In genomic region chr17:78390241-78391050, GRCh38 we compare ENCODE assay signal across 9 cellular contexts. TPM values are rescaled to one million over a fixed set of nuclear protein-coding genes. Genes with fewer than 3 reads are reported as not detected.
DNase-seq lines count a peak whose midpoint lies in the region; ATAC-seq, FAIRE-seq and TF ChIP-seq lines count a peak whose summit lies in the region.
"Had no signal": no experiment of that assay in that cellular context is flagged by ENCODE, and none has a peak within 500 bp of the region (broad histone marks: within the 10 kb centered on the region; RNA-seq: fewer than 3 reads in every experiment).

No MANE protein-coding gene starts in this region.

- POLR2A ChIA-PET in MCF 10A (lab: Yijun Ruan, JAX), result no interaction called here

- H3K4me1 Mint-ChIP-seq in MCF 10A (ENCODE audit: insufficient read depth, unreplicated experiment), result peaks cover 20% of the 10 kb centered on the region

- H3K4me3 ChIP-seq in breast epithelium (no peak overlapping the region), right cardiac atrium (ENCODE audit: low read length) (no peak overlapping the region), upper lobe of left lung (no peak overlapping the region)

- 45% methylated on average over 15 of the region's 15 CpGs for WGBS in right cardiac atrium
- WGBS in upper lobe of left lung, 2 donors, result 70 to 72% methylated on average over 13 of the region's 15 CpGs

- H3K27me3 ChIP-seq in breast epithelium (no peaks in the 10 kb centered on the region), right cardiac atrium (ENCODE audit: control insufficient read depth, insufficient read depth) (no peaks in the 10 kb centered on the region), upper lobe of left lung (no peaks in the 10 kb centered on the region)

- CTCF ChIA-PET in MCF 10A (lab: Yijun Ruan, JAX), result interaction anchor here (0.6 to 2.3 kb wide), 2 partner anchors 30 to 31 kb away, joined by 3 to 14 read pairs; no protein-coding TSS in a partner anchor

- no peak for TF ChIP-seq CTCF in MCF 10A (IDR thresholded peaks at IDR 0.05; ENCODE audit: unreplicated experiment)
- no peak for TF ChIP-seq CTCF in breast epithelium (IDR thresholded peaks at IDR 0.05)
- TF ChIP-seq CTCF in upper lobe of left lung (IDR thresholded peaks at IDR 0.05), result peak in 3 of 6 experiments; percentile 11 to 23 (median 11)

- H3K36me3 ChIP-seq in breast epithelium (no peaks in the 10 kb centered on the region), upper lobe of left lung (peaks cover 0 to 29% (median 16%) of the 10 kb centered on the region in 4 donors)

- DNase-seq in MCF 10A (ENCODE audit: unreplicated experiment) (peak; percentile 36), breast epithelium (ENCODE audit: low spot score in 2 of 2) (no peak), T1000 (lab: John Stamatoyannopoulos, UW) (peak; percentile 57), right cardiac atrium (peak in 1 of 3 donors; percentile 27), upper lobe of left lung (no peak), OCI-M1 (lab: John Stamatoyannopoulos, UW) (no peak), GM19239 (ENCODE audit: insufficient read length, low spot score) (no peak)
- DNase-seq: MV-4-11 had no signal

- BruUV-seq in MCF 10A (replicated peaks; lab: Mats Ljungman, UMichigan), result no TSS peak

- TF ChIP-seq POLR2A in breast epithelium (IDR thresholded peaks at IDR 0.05) (no peak), upper lobe of left lung (IDR thresholded peaks at IDR 0.05) (no peak)

- H3K4me1 ChIP-seq in breast epithelium, result no peaks in the 10 kb centered on the region
- H3K4me1 ChIP-seq in right cardiac atrium (ENCODE audit: control insufficient read depth, insufficient read depth, low read length), result peaks cover 17% of the 10 kb centered on the region
- H3K4me1 ChIP-seq in upper lobe of left lung, result peaks cover 82 to 97% (median 83%) of the 10 kb centered on the region in 4 donors

- H3K9me3 ChIP-seq in breast epithelium (no peaks in the 10 kb centered on the region), right cardiac atrium (ENCODE audit: control insufficient read depth, low read length) (no peaks in the 10 kb centered on the region), upper lobe of left lung (no peaks in the 10 kb centered on the region)

- peak overlapping the region in 1 of 2 donors; percentile 32 for H3K27ac ChIP-seq in breast epithelium
- H3K27ac ChIP-seq in right cardiac atrium (ENCODE audit: low read length), result peak overlapping the region; percentile 20
- H3K27ac ChIP-seq in upper lobe of left lung, result peak overlapping the region; percentile 97 to 99 (median 98)

- peak in 2 of 4 donors; percentile 19 to 91 for TF ChIP-seq EP300 in upper lobe of left lung (IDR thresholded peaks at IDR 0.05)

- intact Hi-C loops in MCF 10A (cut with micrococcal nuclease), result no loop called here
- intact Hi-C loops in breast epithelium (cut with DNase I; ENCODE audit: low total_unique reads), result no loop called here
- intact Hi-C loops in right cardiac atrium (cut with DNase I), result no loop called here

- H3K4me3 Mint-ChIP-seq in MCF 10A (ENCODE audit: unreplicated experiment), result no peak overlapping the region

- peaks cover 24% of the 10 kb centered on the region for H3K36me3 Mint-ChIP-seq in MCF 10A (ENCODE audit: insufficient read depth, unreplicated experiment)

- H3K27ac Mint-ChIP-seq in MCF 10A (ENCODE audit: low read depth, unreplicated experiment), result no peak overlapping the region

- H3K9me3 Mint-ChIP-seq in MCF 10A (ENCODE audit: unreplicated experiment), result no peaks in the 10 kb centered on the region

- ATAC-seq in right cardiac atrium (no peak), upper lobe of left lung (ENCODE audit: low FRiP score in 2 of 2) (peak in 1 of 2 donors; percentile 48), HG03280 (IDR thresholded peaks at IDR 0.05; ENCODE audit: unreplicated experiment) (no peak)

- H3K27me3 Mint-ChIP-seq in MCF 10A (ENCODE audit: insufficient read depth, unreplicated experiment), result no peaks in the 10 kb centered on the region

- FAIRE-seq in GM19239 (lab: Jason Lieb, UNC), result no peak

RNA-seq across cellular contexts. Expression of gene PGS1, which starts 12.0 kb away (rescaled TPM):
- total RNA-seq in MCF 10A (2022) (25.7 and 31.8 TPM in 2 replicates), breast epithelium (10 to 100 TPM; 33.9 to 58.7 (median 50.2) TPM), right cardiac atrium (10 to 100 TPM; 20.2 to 22.2 (median 20.8) TPM), upper lobe of left lung (100 to 1,000 TPM in 2 of 6 donors, 10 to 100 TPM in 4; 79.2 to 348 (median 92.3) TPM)
- 13.9 TPM for polyA plus RNA-seq in right cardiac atrium

RNA-seq across cellular contexts. Expression of gene SOCS3, which starts 30.6 kb away (rescaled TPM):
- 2.5 and 4.8 TPM in 2 replicates for total RNA-seq in MCF 10A (2022)
- 100 to 1,000 TPM in 1 of 3 donors, 10 to 100 TPM in 2; 58.1 to 190 (median 76.4) TPM for total RNA-seq in breast epithelium
- total RNA-seq in right cardiac atrium, result 10 to 100 TPM in 3 of 4 donors, 1 to 10 TPM in 1; 6.6 to 51.2 (median 11.6) TPM
- 52.6 TPM for polyA plus RNA-seq in right cardiac atrium
- 100 to 1,000 TPM in 3 of 6 donors, 10 to 100 TPM in 3; 67.1 to 173 (median 114) TPM for total RNA-seq in upper lobe of left lung

Comparison
In these comparisons a context has a peak if more than half of its experiments do, and no peak if none do; other contexts are left out.
1. DNase-seq: peak in MCF 10A (single experiment) and T1000 (single experiment); none in breast epithelium (0 of 2), upper lobe of left lung (0 of 2), OCI-M1 (single experiment) and GM19239 (single experiment).